ENCODE assay signal across 17 cellular contexts in genomic region chr20:58471161-58471834, GRCh38. TPM values are rescaled to one million over a fixed set of nuclear protein-coding genes. Genes with fewer than 3 reads are reported as not detected.
DNase-seq lines count a peak whose midpoint lies in the region; ATAC-seq and TF ChIP-seq lines count a peak whose summit lies in the region.
"Had no signal": no experiment of that assay in that cellular context is flagged by ENCODE, and none has a peak within 500 bp of the region (broad histone marks: within the 10 kb centered on the region; RNA-seq: fewer than 3 reads in every experiment).

No MANE protein-coding gene starts in this region.

- H3K27ac ChIP-seq in Panc1 (ENCODE audit: low read length) (no peak overlapping the region), endodermal cell (ENCODE audit: low read depth, low read length) (no peak overlapping the region), gastrocnemius medialis (no peak overlapping the region)
- no peak overlapping the region for H3K27ac ChIP-seq in naive thymus-derived CD4-positive, alpha-beta T cell (ENCODE audit: low read depth, low read length)
- H3K27ac ChIP-seq: body of pancreas had no signal

- intact Hi-C loops in Panc1 (cut with micrococcal nuclease; ENCODE audit: unreplicated experiment), result no loop called here
- intact Hi-C loops in gastrocnemius medialis (cut with DNase I; ENCODE audit: low total_unique reads), result no loop called here
- intact Hi-C loops in naive thymus-derived CD4-positive, alpha-beta T cell (cut with micrococcal nuclease), result no loop called here

- no peak for DNase-seq in Panc1 (ENCODE audit: low read depth, low spot score)
- peak; percentile 38 for DNase-seq in endodermal cell
- DNase-seq in left kidney (ENCODE audit: low read depth, low spot score), result peak; percentile 80
- peak; percentile 17 to 41 for DNase-seq in gastrocnemius medialis
- no peak for DNase-seq in naive thymus-derived CD4-positive, alpha-beta T cell
- DNase-seq in stimulated activated naive CD4-positive, alpha-beta T cell (lab: John Stamatoyannopoulos, UW), result no peak
- DNase-seq in DMS 273 treated with DMSO at 0.1 percent for 48 hours (lab: John Stamatoyannopoulos, UW), result no peak
- DNase-seq in DMS53 (lab: John Stamatoyannopoulos, UW), result no peak
- DNase-seq: activated B cell treated with CpG ODN at 0.5 μM for 24 hours; activated naive CD4-positive, alpha-beta T cell treated with anti-CD3 and anti-CD28 coated beads for 36 hours; effector CD8-positive, alpha-beta T cell; GOT3; NCI-H2029; NCI-H526; stimulated activated CD4-positive, alpha-beta T cell treated with anti-CD3 and anti-CD28 coated beads, Interleukin-2, amount 100 ng/mL, for 24 hours; T-cell had no signal

- TF ChIP-seq CTCF in Panc1 (IDR thresholded peaks at IDR 0.05) (no peak), endodermal cell (conservative IDR thresholded peaks at IDR 0.05) (peak; percentile 32), gastrocnemius medialis (IDR thresholded peaks at IDR 0.05 in 4 of 5, conservative IDR thresholded peaks at IDR 0.05 in 1 of 5) (no peak)

- WGBS in endodermal cell (ENCODE audit: insufficient coverage in 1 of 2, insufficient read length in 1 of 2), 2 experiments, result 89 to 90% methylated on average over 14 to 23 of the region's 23 CpGs

- no peak overlapping the region for H3K9ac ChIP-seq in endodermal cell (ENCODE audit: extremely low read depth, low read length, poor library complexity, severe bottlenecking)

- H3K27me3 ChIP-seq in Panc1 (ENCODE audit: control insufficient read depth, insufficient read depth, low read length) (no peaks in the 10 kb centered on the region), endodermal cell (ENCODE audit: control insufficient read depth, insufficient read depth, low read length, poor library complexity, severe bottlenecking) (no peaks in the 10 kb centered on the region), gastrocnemius medialis (no peaks in the 10 kb centered on the region)
- H3K27me3 ChIP-seq in naive thymus-derived CD4-positive, alpha-beta T cell (ENCODE audit: control insufficient read depth in 2 of 2, insufficient read depth in 2 of 2, low read length in 2 of 2), result no peaks in the 10 kb centered on the region
- H3K27me3 ChIP-seq: body of pancreas had no signal

- peak; percentile 45; the same call in 1 of the 2 replicates for ATAC-seq in Panc1
- peak; percentile 58 to 81 for ATAC-seq in gastrocnemius medialis
- ATAC-seq in naive thymus-derived CD4-positive, alpha-beta T cell, result no peak
- ATAC-seq: body of pancreas, T-cell had no signal

- H3K36me3 ChIP-seq in Panc1 (ENCODE audit: control insufficient read depth, insufficient read depth, low read length) (no peaks in the 10 kb centered on the region), endodermal cell (ENCODE audit: control insufficient read depth, insufficient read depth, low read length) (no peaks in the 10 kb centered on the region), gastrocnemius medialis (no peaks in the 10 kb centered on the region)
- H3K36me3 ChIP-seq in naive thymus-derived CD4-positive, alpha-beta T cell (ENCODE audit: control insufficient read depth in 2 of 3, insufficient read depth in 3 of 3, low read length in 3 of 3), result no peaks in the 10 kb centered on the region

- peaks cover under 1% of the 10 kb centered on the region for H3K36me3 Mint-ChIP-seq in endodermal cell (ENCODE audit: low read depth)
- H3K36me3 Mint-ChIP-seq in naive thymus-derived CD4-positive, alpha-beta T cell, result no peaks in the 10 kb centered on the region
- H3K36me3 Mint-ChIP-seq: T-cell had no signal

- peaks cover under 1% of the 10 kb centered on the region for H3K9me3 Mint-ChIP-seq in endodermal cell
- peaks cover 0 to 2% (median 0%) of the 10 kb centered on the region in 11 donors for H3K9me3 Mint-ChIP-seq in naive thymus-derived CD4-positive, alpha-beta T cell
- H3K9me3 Mint-ChIP-seq: activated B cell treated with CpG ODN at 0.5 μM for 24 hours; activated naive CD4-positive, alpha-beta T cell treated with anti-CD3 and anti-CD28 coated beads for 36 hours; T-cell had no signal

- H3K4me3 Mint-ChIP-seq in endodermal cell, result no peak overlapping the region
- H3K4me3 Mint-ChIP-seq in naive thymus-derived CD4-positive, alpha-beta T cell, result no peak overlapping the region
- H3K4me3 Mint-ChIP-seq: activated B cell treated with CpG ODN at 0.5 μM for 24 hours; activated naive CD4-positive, alpha-beta T cell treated with anti-CD3 and anti-CD28 coated beads for 36 hours; T-cell had no signal

- TF ChIP-seq POLR2A in gastrocnemius medialis (IDR thresholded peaks at IDR 0.05), result no peak

- H3K27me3 Mint-ChIP-seq in endodermal cell (ENCODE audit: insufficient read depth), result no peaks in the 10 kb centered on the region
- no peaks in the 10 kb centered on the region for H3K27me3 Mint-ChIP-seq in naive thymus-derived CD4-positive, alpha-beta T cell
- H3K27me3 Mint-ChIP-seq: T-cell had no signal

- no peak overlapping the region for H3K4me3 ChIP-seq in Panc1 (ENCODE audit: low read depth in 2 of 2, low read length in 2 of 2)
- H3K4me3 ChIP-seq in endodermal cell (ENCODE audit: low read length), result no peak overlapping the region
- no peak overlapping the region for H3K4me3 ChIP-seq in gastrocnemius medialis
- H3K4me3 ChIP-seq in naive thymus-derived CD4-positive, alpha-beta T cell (ENCODE audit: low read length), result no peak overlapping the region
- H3K4me3 ChIP-seq: body of pancreas had no signal

- no peaks in the 10 kb centered on the region for H3K9me3 ChIP-seq in Panc1 (ENCODE audit: control insufficient read depth, insufficient read depth, low read depth, low read length)
- no peaks in the 10 kb centered on the region for H3K9me3 ChIP-seq in endodermal cell (ENCODE audit: control insufficient read depth, low read length)
- no peaks in the 10 kb centered on the region for H3K9me3 ChIP-seq in gastrocnemius medialis
- H3K9me3 ChIP-seq in naive thymus-derived CD4-positive, alpha-beta T cell (ENCODE audit: control insufficient read depth in 2 of 3, low read length in 3 of 3), result no peaks in the 10 kb centered on the region
- H3K9me3 ChIP-seq: body of pancreas had no signal

- POLR2A ChIA-PET in Panc1 (lab: Charles Lee), result no interaction called here
- POLR2A ChIA-PET in naive thymus-derived CD4-positive, alpha-beta T cell (lab: Charles Lee), result no interaction called here

- CTCF ChIA-PET in Panc1 (lab: Charles Lee), result no interaction called here
- CTCF ChIA-PET in naive thymus-derived CD4-positive, alpha-beta T cell (lab: Charles Lee), result interaction anchor here (0.5 kb wide), 1 partner anchor 85 kb away, joined by 5 read pairs; no protein-coding TSS in a partner anchor

- in situ Hi-C loops in Panc1 (cut with HindIII; ENCODE audit: low pct_unique_long_range_greater_than_20kb, low sequenced_read_pairs) (no loop called here), gastrocnemius medialis (cut with MboI; ENCODE audit: low sequenced_read_pairs in 4 of 4) (no loop called here)

- H3K4me1 ChIP-seq in Panc1 (ENCODE audit: control insufficient read depth, insufficient read depth, low read length) (no peaks in the 10 kb centered on the region), endodermal cell (ENCODE audit: control insufficient read depth, insufficient read depth, low read length) (no peaks in the 10 kb centered on the region), gastrocnemius medialis (no peaks in the 10 kb centered on the region)
- H3K4me1 ChIP-seq in naive thymus-derived CD4-positive, alpha-beta T cell (ENCODE audit: control insufficient read depth in 2 of 2, insufficient read depth in 2 of 2, low read length in 2 of 2), result no peaks in the 10 kb centered on the region
- H3K4me1 ChIP-seq: body of pancreas had no signal

- H3K4me1 Mint-ChIP-seq in endodermal cell, result peaks cover 1% of the 10 kb centered on the region
- H3K4me1 Mint-ChIP-seq in naive thymus-derived CD4-positive, alpha-beta T cell, result no peaks in the 10 kb centered on the region
- H3K4me1 Mint-ChIP-seq: activated B cell treated with CpG ODN at 0.5 μM for 24 hours, T-cell had no signal

- no TSS peak for BruUV-seq in Panc1 (replicated peaks; lab: Mats Ljungman, UMichigan)

- no peak overlapping the region for H3K27ac Mint-ChIP-seq in endodermal cell
- no peak overlapping the region for H3K27ac Mint-ChIP-seq in naive thymus-derived CD4-positive, alpha-beta T cell
- H3K27ac Mint-ChIP-seq: activated B cell treated with CpG ODN at 0.5 μM for 24 hours; activated naive CD4-positive, alpha-beta T cell treated with anti-CD3 and anti-CD28 coated beads for 36 hours; T-cell had no signal

RNA-seq across cellular contexts. Expression of gene APCDD1L, which starts 43.9 kb away (rescaled TPM):
- total RNA-seq in Panc1 (2021; ENCODE audit: unreplicated experiment) (0.62 TPM), endodermal cell (1 to 10 TPM; 6.4 TPM), gastrocnemius medialis (under 1 TPM in 2 of 4 donors, not detected in 2; 0.07 to 0.22 TPM)
- polyA plus RNA-seq in Panc1 (2012; ENCODE audit: insufficient read length), result 2.0 TPM
- polyA plus RNA-seq in endodermal cell (2013, experiment 1 of 2), result 0.78 TPM
- 1.1 TPM for polyA plus RNA-seq in endodermal cell (2013, experiment 2 of 2)
- total RNA-seq in naive thymus-derived CD4-positive, alpha-beta T cell, result not detected
- under 1 TPM; 0.09 to 0.18 TPM for polyA plus RNA-seq in naive thymus-derived CD4-positive, alpha-beta T cell
- total RNA-seq: activated B cell treated with CpG ODN at 0.5 μM for 24 hours; activated naive CD4-positive, alpha-beta T cell treated with anti-CD3 and anti-CD28 coated beads for 36 hours; T-cell had no signal

Comparison
In these comparisons a context has a peak if more than half of its experiments do, and no peak if none do; other contexts are left out.
1. DNase-seq: peak in endodermal cell (single experiment), left kidney (single experiment) and gastrocnemius medialis (2 of 2); none in Panc1 (single experiment), naive thymus-derived CD4-positive, alpha-beta T cell (0 of 9), stimulated activated naive CD4-positive, alpha-beta T cell (0 of 6), DMS 273 treated with DMSO at 0.1 percent for 48 hours (single experiment) and DMS53 (single experiment).